ENCODE assay signal across 8 cellular contexts in the genomic region with DNA sequence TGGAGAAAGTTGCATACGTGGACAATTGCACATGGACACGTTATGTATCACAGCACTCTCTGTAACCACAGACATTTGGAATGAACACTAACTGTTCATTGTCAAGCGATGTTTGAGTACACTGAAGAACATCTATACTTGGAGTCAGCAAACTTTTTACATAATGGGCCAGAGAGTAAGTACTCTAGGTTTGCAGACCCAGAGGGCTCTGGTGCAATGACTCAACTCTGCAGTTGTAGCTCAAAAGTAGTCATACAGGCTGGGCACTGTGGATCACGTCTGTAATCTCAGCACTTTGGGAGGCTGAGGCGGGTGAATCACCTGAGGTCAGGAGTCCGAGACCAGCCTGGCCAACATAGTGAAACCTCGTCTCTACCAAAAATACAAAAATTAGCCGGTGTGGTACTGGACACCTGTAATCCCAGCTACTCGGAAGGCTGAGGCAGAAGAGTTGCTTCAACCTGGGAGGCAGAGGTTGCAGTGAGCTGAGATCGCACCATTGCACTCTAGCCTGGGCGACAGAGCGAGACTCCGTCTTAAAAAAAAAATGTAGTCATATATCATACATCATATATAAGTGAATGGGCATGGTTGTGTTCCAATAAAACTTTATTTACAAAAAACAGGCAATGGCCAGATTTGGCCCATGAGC.
DNase-seq lines count a peak whose midpoint lies in the region; TF ChIP-seq lines count a peak whose summit lies in the region.
"Not testable (repeated sequence)": the region's sequence is repeated elsewhere in the genome, so short reads cannot be mapped to it uniquely, and the experiment has no call there.

No MANE protein-coding gene starts in this region.

- CTCF ChIA-PET in RWPE1 (lab: Yijun Ruan, JAX), result interaction anchor here (0.6 kb wide), 2 partner anchors 43 to 1085 kb away, joined by 4 read pairs; no protein-coding TSS in a partner anchor

- in situ Hi-C loops in ACHN (cut with HindIII; ENCODE audit: low pct_ligation_motif_present, low pct_unique_long_range_greater_than_20kb, low sequenced_read_pairs), result not testable (repeated sequence)

- peak overlapping the region; percentile 31; the same call in 1 of the 2 replicates for H2AFZ ChIP-seq in Karpas-422 (ENCODE audit: low read length)
- H2AFZ ChIP-seq in osteoblast (ENCODE audit: low read length), result not testable (repeated sequence)

- H3K4me3 ChIP-seq in Karpas-422 (ENCODE audit: low read length), result peak overlapping the region; percentile 28; the same call in 1 of the 2 replicates
- H3K4me3 ChIP-seq in osteoblast (ENCODE audit: insufficient read depth, low read length), result not testable (repeated sequence)

- H3K9ac ChIP-seq in Karpas-422 (ENCODE audit: low read length), result peak overlapping the region; percentile 43

- H3K9me2 ChIP-seq in Karpas-422 (replicated peaks; ENCODE audit: insufficient read depth, low read length), result not testable (repeated sequence)

- TF ChIP-seq CTCF in HFFc6 (IDR thresholded peaks at IDR 0.05); RWPE1 (conservative IDR thresholded peaks at IDR 0.05; ENCODE audit: low read depth); osteoblast (IDR thresholded peaks at IDR 0.05; ENCODE audit: extremely low read depth, low read depth, low read length): not testable (repeated sequence)

- H3K36me3 Mint-ChIP-seq in HFFc6 (ENCODE audit: low read depth), result not testable (repeated sequence)

- H3K4me1 ChIP-seq in Karpas-422 (ENCODE audit: low read length), result peaks cover 49% of the 10 kb centered on the region
- H3K4me1 ChIP-seq in osteoblast (ENCODE audit: insufficient read depth, low read length), result peaks cover 18% of the 10 kb centered on the region

- not testable (repeated sequence) for H3K79me2 ChIP-seq in Karpas-422 (ENCODE audit: low read length); osteoblast (ENCODE audit: insufficient read depth, low read length)

- H3K9me3 Mint-ChIP-seq in HFFc6, result not testable (repeated sequence)

- POLR2A ChIA-PET in RWPE1 (lab: Yijun Ruan, JAX; ENCODE audit: low non-redundant PET), result interaction anchor here (0.9 kb wide), 1 partner anchor 15 kb away, joined by 7 read pairs; no protein-coding TSS in a partner anchor

- peaks cover 31% of the 10 kb centered on the region for H3K4me1 Mint-ChIP-seq in HFFc6 (ENCODE audit: low read depth)

- H3K4me3 Mint-ChIP-seq in HFFc6, result peak overlapping the region; percentile 77

- DNase-seq in ACHN (peak; percentile 33), GM04504 (ENCODE audit: low read depth) (peak; percentile 40), HFFc6 (peak; percentile 88), Karpas-422 (peak; percentile 63), RWPE1 (ENCODE audit: low spot score) (peak; percentile 71), astrocyte of the hippocampus (ENCODE audit: low read depth, low spot score) (peak; percentile 46), fibroblast of peridontal ligament (ENCODE audit: extremely low read depth) (peak; percentile 90), osteoblast (ENCODE audit: insufficient read length, low spot score, missing footprints) (peak; percentile 88)

- H4K20me1 ChIP-seq in Karpas-422 (ENCODE audit: insufficient read depth, low read depth, low read length); osteoblast (ENCODE audit: insufficient read depth, low read length): not testable (repeated sequence)

- H3K27me3 ChIP-seq in Karpas-422 (ENCODE audit: low read length); osteoblast (ENCODE audit: insufficient read depth, low read length): not testable (repeated sequence)

- H3K27ac Mint-ChIP-seq in HFFc6, result peak overlapping the region; percentile 82

- H3K27ac ChIP-seq in Karpas-422 (ENCODE audit: low read length) (peak overlapping the region; percentile 9; the same call in 1 of the 2 replicates), osteoblast (ENCODE audit: low read depth, low read length) (peak overlapping the region; percentile 46)
- not testable (repeated sequence) for H3K27ac ChIP-seq in RWPE1

- H3K36me3 ChIP-seq in Karpas-422 (ENCODE audit: insufficient read depth, low read length); osteoblast (ENCODE audit: insufficient read depth, low read length): not testable (repeated sequence)

- H3K9me3 ChIP-seq in Karpas-422 (ENCODE audit: low read length); osteoblast (ENCODE audit: low read depth, low read length): not testable (repeated sequence)

- H3K4me2 ChIP-seq in Karpas-422 (ENCODE audit: low read depth, low read length, poor library complexity, severe bottlenecking) (peak overlapping the region; percentile 37), osteoblast (ENCODE audit: insufficient read depth, low read length) (peak overlapping the region; percentile 50)

- not testable (repeated sequence) for H3K27me3 Mint-ChIP-seq in HFFc6 (ENCODE audit: insufficient read depth)

Comparison
In these comparisons a context has a peak if more than half of its experiments do, and no peak if none do; other contexts are left out.
1. DNase-seq: peak in every context shown above with its lines; median percentile 90 in fibroblast of peridontal ligament; 88 in HFFc6; 88 in osteoblast; 71 in RWPE1; 63 in Karpas-422; 46 in astrocyte of the hippocampus; 40 in GM04504; 33 in ACHN.